In genomic region chr2:217789003-217789735, GRCh38 we compare ENCODE assay signal across 8 cellular contexts.
DNase-seq lines count a peak whose midpoint lies in the region; ATAC-seq and TF ChIP-seq lines count a peak whose summit lies in the region.

No MANE protein-coding gene starts in this region.

- peaks cover 14% of the 10 kb centered on the region; the same call in 1 of the 2 replicates for H3K9me3 ChIP-seq in NT2/D1 (ENCODE audit: insufficient read depth, low read length)

- TF ChIP-seq CTCF in epithelial cell of esophagus (IDR thresholded peaks at IDR 0.05; ENCODE audit: insufficient read depth, low read depth, low read length, missing control alignments): peak; percentile 99

- ATAC-seq in HG03439 (IDR thresholded peaks at IDR 0.05; ENCODE audit: unreplicated experiment): peak; percentile 50

- DNase-seq in EH (ENCODE audit: low read depth) (peak; percentile 73), NT2/D1 (ENCODE audit: low read depth, low spot score) (peak; percentile 59), activated T-cell treated with anti-CD3 and anti-CD28 coated beads for 1 hour (ENCODE audit: low read depth) (peak; percentile 63), epithelial cell of esophagus (ENCODE audit: low read depth) (peak; percentile 57), mucosa of gallbladder (ENCODE audit: low spot score) (peak; percentile 82), cortex of kidney (lab: John Stamatoyannopoulos, UW) (no peak)
- peak; percentile 59 for DNase-seq in stimulated activated CD8-positive, alpha-beta memory T cell treated with anti-CD3 and anti-CD28 coated beads, Interleukin-4, amount 100 ng/mL, for 24 hours (ENCODE audit: low read depth)

- H3K4me3 ChIP-seq in NT2/D1 (ENCODE audit: insufficient read length, low read depth) (no peak overlapping the region), epithelial cell of esophagus (ENCODE audit: low read length) (no peak overlapping the region)

- H3K36me3 ChIP-seq in NT2/D1 (ENCODE audit: insufficient read depth, insufficient read length, low read length): no peaks in the 10 kb centered on the region

- no peaks in the 10 kb centered on the region for H3K4me1 ChIP-seq in NT2/D1 (ENCODE audit: insufficient read depth, insufficient read length)

- no peaks in the 10 kb centered on the region for H3K27me3 ChIP-seq in NT2/D1 (ENCODE audit: insufficient read depth, insufficient read length)

- H3K9ac ChIP-seq in NT2/D1 (ENCODE audit: insufficient read length, low read depth): no peak overlapping the region
